Comparison of ENCODE assay signal across 18 cellular contexts in the genomic region with DNA sequence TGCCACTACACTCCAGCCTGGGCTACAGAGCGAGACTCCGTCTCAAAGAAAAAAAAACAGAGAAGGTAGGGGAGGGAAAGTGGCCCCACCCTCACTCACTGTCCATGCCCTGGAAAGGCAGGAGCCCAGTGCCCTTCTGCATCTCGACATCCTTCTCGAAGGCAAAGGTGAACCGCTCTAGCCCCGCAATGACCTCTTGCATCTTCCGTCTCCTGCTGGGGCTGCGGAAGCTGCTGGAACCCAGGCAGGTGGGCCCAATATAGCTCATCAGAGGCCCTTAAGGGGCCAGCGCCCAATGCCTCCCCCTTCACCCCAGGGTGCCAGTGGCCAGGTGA. TPM values are rescaled to one million over a fixed set of nuclear protein-coding genes. Genes with fewer than 3 reads are reported as not detected.
DNase-seq lines count a peak whose midpoint lies in the region; ATAC-seq and TF ChIP-seq lines count a peak whose summit lies in the region.
"Had no signal": no experiment of that assay in that cellular context is flagged by ENCODE, and none has a peak within 500 bp of the region (broad histone marks: within the 10 kb centered on the region; RNA-seq: fewer than 3 reads in every experiment).

A gene with protein sequence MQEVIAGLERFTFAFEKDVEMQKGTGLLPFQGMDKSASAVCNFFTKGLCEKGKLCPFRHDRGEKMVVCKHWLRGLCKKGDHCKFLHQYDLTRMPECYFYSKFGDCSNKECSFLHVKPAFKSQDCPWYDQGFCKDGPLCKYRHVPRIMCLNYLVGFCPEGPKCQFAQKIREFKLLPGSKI (minus strand): TSS at position 264 of the 335 bp plus-strand sequence. CDS start 62 bp downstream, at position 202.

- H3K36me3 Mint-ChIP-seq in H9 (ENCODE audit: insufficient read depth in 1 of 3, low read depth in 3 of 3), result no peaks in the 10 kb centered on the region
- H3K36me3 Mint-ChIP-seq: activated CD8-positive, alpha-beta memory T cell treated with anti-CD3 and anti-CD28 coated beads, Interleukin-2, amount 10 ng/mL, durations not matched to agents 7 days and 5 days had no signal

- no peaks in the 10 kb centered on the region; the same call in 1 of the 2 replicates for H3K27me3 ChIP-seq in H9 (ENCODE audit: insufficient read depth, low read length)
- H3K27me3 ChIP-seq in body of pancreas, result no peaks in the 10 kb centered on the region
- no peaks in the 10 kb centered on the region for H3K27me3 ChIP-seq in sigmoid colon

- peak within 1 kb of the TSS in 1 of 2 experiments; percentile 60; a peak in 1 of 5 replicates for H3K4me3 Mint-ChIP-seq in H9
- H3K4me3 Mint-ChIP-seq: activated CD8-positive, alpha-beta memory T cell treated with anti-CD3 and anti-CD28 coated beads, Interleukin-2, amount 10 ng/mL, durations not matched to agents 7 days and 5 days had no signal

- H3K9me3 Mint-ChIP-seq in H9, result no peaks in the 10 kb centered on the region

- H4K8ac ChIP-seq in H9 (replicated peaks; ENCODE audit: insufficient read length, low read depth, low read length), result no peak within 1 kb of the TSS

- TF ChIP-seq EP300 in sigmoid colon (IDR thresholded peaks at IDR 0.05), result no peak

- no peak within 1 kb of the TSS for H2BK20ac ChIP-seq in H9 (ENCODE audit: low read depth, low read length, poor library complexity, severe bottlenecking)

- no peak within 1 kb of the TSS for H2AK5ac ChIP-seq in H9 (ENCODE audit: insufficient read length, low read length)

- TF ChIP-seq POLR2A in body of pancreas (IDR thresholded peaks at IDR 0.05) (no peak), sigmoid colon (IDR thresholded peaks at IDR 0.05) (no peak)

- no peak within 1 kb of the TSS for H3K9ac ChIP-seq in H9 (ENCODE audit: extremely low read depth, insufficient read length, low read length)

- H3K23me2 ChIP-seq in H9 (ENCODE audit: insufficient read length, low read depth, low read length, poor library complexity, severe bottlenecking), result no peaks in the 10 kb centered on the region

- H3K4me3 ChIP-seq in body of pancreas (no peak within 1 kb of the TSS), sigmoid colon (no peak within 1 kb of the TSS), coronary artery (no peak within 1 kb of the TSS)

- H2BK15ac ChIP-seq in H9 (ENCODE audit: low read depth, low read length), result no peak within 1 kb of the TSS

- H3K14ac ChIP-seq in H9 (ENCODE audit: insufficient read depth, low read length), result no peak within 1 kb of the TSS; the same call in 1 of the 2 replicates

- peak within 1 kb of the TSS; percentile 52 for H3K18ac ChIP-seq in H9 (ENCODE audit: insufficient read length, low read depth, low read length)

- peak within 1 kb of the TSS in 2 of 3 experiments; percentile 62 to 68; a peak in 1 of 7 replicates for H3K27ac Mint-ChIP-seq in H9
- H3K27ac Mint-ChIP-seq: activated CD8-positive, alpha-beta memory T cell treated with anti-CD3 and anti-CD28 coated beads, Interleukin-2, amount 10 ng/mL, durations not matched to agents 7 days and 5 days had no signal

- no peaks in the 10 kb centered on the region for H3K79me2 ChIP-seq in H9 (ENCODE audit: insufficient read depth, low read length)

- no peak within 1 kb of the TSS for H2BK5ac ChIP-seq in H9 (ENCODE audit: insufficient read length, low read length)

- no peak within 1 kb of the TSS for H2BK12ac ChIP-seq in H9 (ENCODE audit: insufficient read length, low read depth, low read length)

- intact Hi-C loops in body of pancreas (cut with DNase I) (no loop called here), left colon (cut with DNase I, micrococcal nuclease) (no loop called here), sigmoid colon (cut with DNase I) (no loop called here)

- H3K36me3 ChIP-seq in body of pancreas (replicated peaks in 1 of 2; ENCODE audit: insufficient read depth in 1 of 2, low read depth in 2 of 2), result no peaks in the 10 kb centered on the region
- no peaks in the 10 kb centered on the region for H3K36me3 ChIP-seq in sigmoid colon

- peaks cover 27% of the 10 kb centered on the region for H3K27me3 Mint-ChIP-seq in H9 (ENCODE audit: low read depth)
- H3K27me3 Mint-ChIP-seq: activated CD8-positive, alpha-beta memory T cell treated with anti-CD3 and anti-CD28 coated beads, Interleukin-2, amount 10 ng/mL, durations not matched to agents 7 days and 5 days had no signal

- H3K79me1 ChIP-seq in H9 (ENCODE audit: insufficient read depth, low read depth, low read length, poor library complexity, severe bottlenecking), result no peaks in the 10 kb centered on the region

- WGBS in H9 (ENCODE audit: extremely low coverage, insufficient read length, low lambda C conversion rate), result no CpG with 5 or more reads among the region's 9 CpGs
- WGBS in body of pancreas, 2 donors, result 60 to 80% methylated on average over 7 to 9 of the region's 9 CpGs
- 76 to 86% methylated on average over 9 of the region's 9 CpGs for WGBS in sigmoid colon, 2 donors

- ATAC-seq in body of pancreas, result no peak
- peak; percentile 8 for ATAC-seq in left colon
- no peak for ATAC-seq in GM19324 (IDR thresholded peaks at IDR 0.05; ENCODE audit: low FRiP score, unreplicated experiment)
- ATAC-seq in GM21717 (IDR thresholded peaks at IDR 0.05; ENCODE audit: unreplicated experiment), result no peak
- ATAC-seq: activated CD8-positive, alpha-beta memory T cell treated with anti-CD3 and anti-CD28 coated beads, Interleukin-2, amount 10 ng/mL, durations not matched to agents 7 days and 5 days; PC-3 had no signal

- H3K27ac ChIP-seq in H9 (ENCODE audit: insufficient read length, low read depth, low read length) (no peak within 1 kb of the TSS), body of pancreas (peak within 1 kb of the TSS; percentile 75 to 95 (median 94)), sigmoid colon (peak within 1 kb of the TSS; percentile 14 to 49 (median 35)), coronary artery (no peak within 1 kb of the TSS)

- H3K4me1 ChIP-seq in H9 (ENCODE audit: insufficient read depth, low read length), result peaks cover 3% of the 10 kb centered on the region; the same call in 1 of the 2 replicates
- peaks cover 41% of the 10 kb centered on the region for H3K4me1 ChIP-seq in body of pancreas
- peaks cover 0 to 23% (median 13%) of the 10 kb centered on the region in 4 donors for H3K4me1 ChIP-seq in sigmoid colon

- no peak within 1 kb of the TSS for H3K4ac ChIP-seq in H9 (ENCODE audit: low read depth, low read length)

- no peak for DNase-seq in H9
- no peak for DNase-seq in body of pancreas
- DNase-seq in left colon, result no peak
- DNase-seq in sigmoid colon, result peak; percentile 44
- no peak for DNase-seq in CD1c-positive myeloid dendritic cell (ENCODE audit: extremely low spot score)
- DNase-seq in coronary artery (ENCODE audit: low spot score), result no peak
- DNase-seq: activated CD4-positive, CD25-positive, alpha-beta regulatory T cell; activated CD8-positive, alpha-beta memory T cell treated with anti-CD3 and anti-CD28 coated beads, Interleukin-2, amount 10 ng/mL, durations not matched to agents 7 days and 5 days; activated naive CD4-positive, alpha-beta T cell treated with Interleukin-2 at 50 U/mL for 16 hours; NCI-H1105; NCI-H2227 treated with DMSO at 0.1 percent for 48 hours; PC-3; right cardiac atrium; stimulated activated CD4-positive, alpha-beta T cell treated with anti-CD3 and anti-CD28 coated beads, Interleukin-4, amount 100 ng/mL, for 24 hours had no signal

- H2BK120ac ChIP-seq in H9 (ENCODE audit: low read depth, low read length, poor library complexity, severe bottlenecking), result no peak within 1 kb of the TSS

- no peak within 1 kb of the TSS for H2AFZ ChIP-seq in H9 (ENCODE audit: low read length)

- no peak within 1 kb of the TSS for H4K91ac ChIP-seq in H9 (ENCODE audit: insufficient read length, low read depth, low read length)

- TF ChIP-seq CTCF in H9 (conservative IDR thresholded peaks at IDR 0.05) (no peak), body of pancreas (IDR thresholded peaks at IDR 0.05) (no peak), sigmoid colon (IDR thresholded peaks at IDR 0.05) (no peak), coronary artery (IDR thresholded peaks at IDR 0.05) (no peak)

- no peak within 1 kb of the TSS for H3T11ph ChIP-seq in H9 (ENCODE audit: low read length)

- no peak within 1 kb of the TSS for H3K56ac ChIP-seq in H9 (ENCODE audit: insufficient read length, low read depth, low read length)

- H4K5ac ChIP-seq in H9 (ENCODE audit: insufficient read length, low read depth, low read length), result no peak within 1 kb of the TSS

- no peak within 1 kb of the TSS for H3K23ac ChIP-seq in H9 (ENCODE audit: insufficient read length, low read depth, low read length)

- H3K9me3 ChIP-seq in H9 (ENCODE audit: control insufficient read depth, low read depth, low read length) (no peaks in the 10 kb centered on the region), body of pancreas (no peaks in the 10 kb centered on the region), sigmoid colon (no peaks in the 10 kb centered on the region)

- H3K4me2 ChIP-seq in H9 (ENCODE audit: insufficient read depth, insufficient read length, low read length), result peak within 1 kb of the TSS; percentile 4

- H4K20me1 ChIP-seq in H9 (ENCODE audit: control insufficient read depth, insufficient read depth, insufficient read length), result no peaks in the 10 kb centered on the region

- H3K4me1 Mint-ChIP-seq in H9, result peaks cover 23 to 36% of the 10 kb centered on the region in 2 experiments
- H3K4me1 Mint-ChIP-seq: activated CD8-positive, alpha-beta memory T cell treated with anti-CD3 and anti-CD28 coated beads, Interleukin-2, amount 10 ng/mL, durations not matched to agents 7 days and 5 days had no signal

RNA-seq across cellular contexts. Expression of the gene that starts here (rescaled TPM):
- not detected in 2 replicates for total RNA-seq in H9 (2021)
- total RNA-seq in body of pancreas, result not detected
- total RNA-seq in left colon, result under 1 TPM in 1 of 2 donors, not detected in 1; 0.20 TPM
- not detected for total RNA-seq in sigmoid colon
- not detected for polyA plus RNA-seq in sigmoid colon
- total RNA-seq: activated CD8-positive, alpha-beta memory T cell treated with anti-CD3 and anti-CD28 coated beads, Interleukin-2, amount 10 ng/mL, durations not matched to agents 7 days and 5 days; bronchial epithelial cell; PC-3; right cardiac atrium had no signal
- polyA plus RNA-seq: AG04450, right cardiac atrium had no signal

Comparison
In these comparisons a context has a peak if more than half of its experiments do, and no peak if none do; other contexts are left out.
1. Peak in ATAC-seq in left colon; RNA of the gene not detected or under 1 TPM.
2. Peak in DNase-seq and H3K27ac ChIP-seq in sigmoid colon; RNA of the gene not detected or under 1 TPM.
3. H3K27ac ChIP-seq: peak in body of pancreas (4 of 4); none in H9 (single experiment) and coronary artery (0 of 2).